ENCODE assay signal across 19 cellular contexts in the genomic region with DNA sequence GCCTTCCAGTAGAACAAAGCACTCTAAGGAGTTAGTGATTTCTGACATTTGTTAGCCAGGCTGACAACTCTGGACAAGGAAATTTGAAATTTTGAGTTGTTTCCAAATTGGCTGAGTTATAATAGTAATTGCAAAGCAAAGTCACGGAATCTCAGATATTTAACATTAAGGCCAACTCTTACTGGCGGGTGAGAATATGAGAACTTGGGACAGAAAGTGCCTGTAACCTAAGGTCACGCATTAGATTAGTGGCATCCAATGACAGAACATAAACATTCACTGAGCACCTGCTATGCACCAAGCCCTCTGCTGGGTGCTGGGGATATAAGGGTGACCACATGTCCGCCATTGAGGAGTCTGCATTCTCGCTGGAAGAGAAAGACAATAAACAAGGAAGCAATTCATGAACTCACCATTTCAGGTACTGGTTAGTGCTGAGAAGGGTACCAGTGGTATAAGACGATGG. TPM values are rescaled to one million over a fixed set of nuclear protein-coding genes. Genes with fewer than 3 reads are reported as not detected.
DNase-seq lines count a peak whose midpoint lies in the region; ATAC-seq, FAIRE-seq and TF ChIP-seq lines count a peak whose summit lies in the region.
"Had no signal": no experiment of that assay in that cellular context is flagged by ENCODE, and none has a peak within 500 bp of the region (broad histone marks: within the 10 kb centered on the region; RNA-seq: fewer than 3 reads in every experiment).

No MANE protein-coding gene starts in this region.

- H3K27ac ChIP-seq in esophagus muscularis mucosa (replicated peaks in 1 of 4): peak overlapping the region; percentile 41 to 72 (median 60)
- no peak overlapping the region for H3K27ac ChIP-seq in pancreas
- H3K27ac ChIP-seq in tibial artery: peak overlapping the region; percentile 56 to 64

- WGBS in esophagus muscularis mucosa: 75% methylated on average over 6 of the region's 6 CpGs
- 44 to 58% methylated on average over 6 of the region's 6 CpGs for WGBS in pancreas, 2 donors

- H3K4me1 ChIP-seq in esophagus muscularis mucosa: peaks cover 0 to 21% (median 13%) of the 10 kb centered on the region in 4 donors
- no peaks in the 10 kb centered on the region for H3K4me1 ChIP-seq in pancreas
- peaks cover 0 to 17% (median 8%) of the 10 kb centered on the region in 4 donors for H3K4me1 ChIP-seq in tibial artery

- no peaks in the 10 kb centered on the region for H3K27me3 ChIP-seq in esophagus muscularis mucosa
- H3K27me3 ChIP-seq in pancreas: no peaks in the 10 kb centered on the region
- no peaks in the 10 kb centered on the region for H3K27me3 ChIP-seq in tibial artery

- H3K4me3 ChIP-seq in esophagus muscularis mucosa (no peak overlapping the region), pancreas (no peak overlapping the region), tibial artery (no peak overlapping the region)

- DNase-seq in Right ventricle myocardium inferior (ENCODE audit: missing footprints): no peak
- DNase-seq in left ventricle myocardium superior: no peak
- DNase-seq in esophagus muscularis mucosa (ENCODE audit: extremely low spot score): no peak
- DNase-seq in pancreas: no peak
- no peak for DNase-seq in tibial artery
- no peak for DNase-seq in activated CD4-positive, alpha-beta T cell treated with anti-CD3 and anti-CD28 coated beads, Interleukin-2, amount 50 U/mL, for 4 hours
- no peak for DNase-seq in SIG-M5 treated with dmso at 0.1 percent for 504 hours (lab: John Stamatoyannopoulos, UW; ENCODE audit: unreplicated experiment)
- DNase-seq in superior temporal gyrus (ENCODE audit: extremely low spot score): no peak
- DNase-seq: 8988T, DMS79, H7, KBM-7, NCI-H1417, NCI-H187, NCI-H2107, NCI-H510A, NCI-H774 had no signal

- no peak for FAIRE-seq in pancreas (lab: Jason Lieb, UNC)
- FAIRE-seq: GM12892, GM18507 had no signal

- peak in 1 of 3 experiments; percentile 21 for TF ChIP-seq CTCF in esophagus muscularis mucosa (IDR thresholded peaks at IDR 0.05)
- TF ChIP-seq CTCF in pancreas (IDR thresholded peaks at IDR 0.05): no peak
- no peak for TF ChIP-seq CTCF in tibial artery (IDR thresholded peaks at IDR 0.05)

- H3K9me3 ChIP-seq in esophagus muscularis mucosa (no peaks in the 10 kb centered on the region), pancreas (no peaks in the 10 kb centered on the region), tibial artery (no peaks in the 10 kb centered on the region)

- TF ChIP-seq POLR2A in esophagus muscularis mucosa (IDR thresholded peaks at IDR 0.05; ENCODE audit: low read depth): no peak

- no peaks in the 10 kb centered on the region for H3K36me3 ChIP-seq in esophagus muscularis mucosa
- no peaks in the 10 kb centered on the region for H3K36me3 ChIP-seq in pancreas
- H3K36me3 ChIP-seq in tibial artery: no peaks in the 10 kb centered on the region

- intact Hi-C loops in Right ventricle myocardium inferior (cut with DNase I) (no loop called here), left ventricle myocardium superior (cut with micrococcal nuclease) (no loop called here), esophagus muscularis mucosa (cut with DNase I) (no loop called here), pancreas (cut with DNase I) (no loop called here), tibial artery (cut with DNase I; ENCODE audit: low total_unique reads) (no loop called here)

- TF ChIP-seq EP300 in esophagus muscularis mucosa (IDR thresholded peaks at IDR 0.05): peak; percentile 12

- ATAC-seq in Right ventricle myocardium inferior (peak; percentile 30), left ventricle myocardium superior (no peak), pancreas (peak; percentile 18 to 72 (median 39))

RNA-seq across cellular contexts. Expression of gene CHST15, which starts 45.5 kb away (rescaled TPM):
- total RNA-seq in Right ventricle myocardium inferior (3.8 TPM), left ventricle myocardium superior (4.0 TPM), esophagus muscularis mucosa (10 to 100 TPM; 48.2 to 76.1 (median 62.5) TPM), pancreas (10 to 100 TPM in 5 of 6 donors, 1 to 10 TPM in 1; 9.4 to 17.3 (median 14.0) TPM)
- 10 to 100 TPM in 1 of 2 donors, 1 to 10 TPM in 1; 4.8 to 12.4 TPM for polyA plus RNA-seq in pancreas

Comparison
In these comparisons a context has a peak if more than half of its experiments do, and no peak if none do; other contexts are left out.
1. H3K27ac ChIP-seq: peak in esophagus muscularis mucosa (4 of 4) and tibial artery (2 of 2); none in pancreas (0 of 4).